Comparison of ENCODE assay signal across 7 cellular contexts in genomic region chr11:33029218-33029617, GRCh38. TPM values are rescaled to one million over a fixed set of nuclear protein-coding genes. Genes with fewer than 3 reads are reported as not detected.
A peak's percentile ranks its signal among the peaks of the same experiment; 100 is the strongest.
DNase-seq lines count a peak whose midpoint lies in the region; ATAC-seq and TF ChIP-seq lines count a peak whose summit lies in the region.
"Not testable (repeated sequence)": the region's sequence is repeated elsewhere in the genome, so short reads cannot be mapped to it uniquely, and the experiment has no call there.

No MANE protein-coding gene starts in this region.

- H3K27me3 Mint-ChIP-seq in HFFc6 (ENCODE audit: insufficient read depth) = not testable (repeated sequence)

- not testable (repeated sequence) for H3K9me3 Mint-ChIP-seq in HFFc6

- peak; percentile 51 for ATAC-seq in SK-N-SH treated with all-trans-retinoic acid at 6 μM for 48 hours

- H3K27ac ChIP-seq in SJSA1 (peak overlapping the region; percentile 63), cingulate gyrus (ENCODE audit: low read depth, low read length) (peak overlapping the region; percentile 41), temporal lobe (ENCODE audit: low read depth, low read length) (peak overlapping the region; percentile 86)

- H3K36me3 Mint-ChIP-seq in HFFc6 (ENCODE audit: low read depth) = peaks cover 38% of the 10 kb centered on the region

- H3K4me3 Mint-ChIP-seq in HFFc6 = peak overlapping the region; percentile 77

- peaks cover 28% of the 10 kb centered on the region for H3K36me3 ChIP-seq in SJSA1

- H3K4me1 Mint-ChIP-seq in HFFc6 (ENCODE audit: low read depth) = peaks cover 50% of the 10 kb centered on the region

- not testable (repeated sequence) for H3K4me3 ChIP-seq in SJSA1

- DNase-seq in EL = peak; percentile 19
- not testable (repeated sequence) for DNase-seq in HFFc6
- DNase-seq in SJSA1 (ENCODE audit: low read depth in 1 of 2, low spot score in 2 of 2) = peak; percentile 52 to 58
- peak; percentile 66 for DNase-seq in left kidney (ENCODE audit: low read depth, low spot score)

- not testable (repeated sequence) for H3K27me3 ChIP-seq in SJSA1 (replicated peaks)

- H3K9me3 ChIP-seq in SJSA1 (replicated peaks) = not testable (repeated sequence)

- peaks cover 28% of the 10 kb centered on the region for H3K4me1 ChIP-seq in SJSA1 (replicated peaks)

- not testable (repeated sequence) for TF ChIP-seq CTCF in HFFc6 (IDR thresholded peaks at IDR 0.05)

- H3K27ac Mint-ChIP-seq in HFFc6 = peak overlapping the region; percentile 65

RNA-seq across cellular contexts. Expression of gene TCP11L1, which starts 10.2 kb away (rescaled TPM):
- 10 to 100 TPM; 34.9 to 38.7 (median 36.9) TPM for total RNA-seq in HFFc6 (2021; fragmentation: NEBNext Ultra II Directional; extraction: Animal tissue kit (Norgen Biotek cat#: 25700))
- 24.5 and 26.4 TPM in 2 replicates for total RNA-seq in SJSA1 (2014; rRNA removed; shearing (Covaris generic))
- 39.1 TPM for total RNA-seq in temporal lobe

RNA-seq across cellular contexts. Expression of gene DEPDC7, which starts 13.5 kb away (rescaled TPM):
- 10 to 100 TPM; 14.5 to 19.1 (median 14.9) TPM for total RNA-seq in HFFc6 (2021; fragmentation: NEBNext Ultra II Directional; extraction: Animal tissue kit (Norgen Biotek cat#: 25700))
- total RNA-seq in SJSA1 (2014; rRNA removed; shearing (Covaris generic)) = 15.0 and 22.5 TPM in 2 replicates
- 2.2 TPM for total RNA-seq in temporal lobe
